8 cellular contexts compared by ENCODE assay signal in genomic region chr3:48439820-48440589, GRCh38. TPM values are rescaled to one million over a fixed set of nuclear protein-coding genes. Genes with fewer than 3 reads are reported as not detected.
DNase-seq lines count a peak whose midpoint lies in the region; ATAC-seq and TF ChIP-seq lines count a peak whose summit lies in the region.

TSS of gene CCDC51 (minus strand) at chr3:48440119. CDS start at chr3:48435128, 4,991 bp downstream.
TSS of gene TMA7 (plus strand) at chr3:48440257. CDS start at chr3:48440297, 40 bp downstream.

- H3K27me3 ChIP-seq in ovary (no peaks in the 10 kb centered on the region), thyroid gland (no peaks in the 10 kb centered on the region)

- peak within 1 kb of the TSS; percentile 93 for H3K27ac Mint-ChIP-seq in activated naive CD8-positive, alpha-beta T cell treated with anti-CD3 and anti-CD28 coated beads, Interleukin-2, amount 50 U/mL, for 24 hours

- no peaks in the 10 kb centered on the region for H3K36me3 ChIP-seq in ovary
- peaks cover 4 to 6% of the 10 kb centered on the region in 2 donors for H3K36me3 ChIP-seq in thyroid gland

- H3K4me3 ChIP-seq in ovary (peak within 1 kb of the TSS; percentile 79), thyroid gland (replicated peaks in 1 of 3) (peak within 1 kb of the TSS; percentile 72 to 91 (median 84))

- no peaks in the 10 kb centered on the region for H3K27me3 Mint-ChIP-seq in activated naive CD8-positive, alpha-beta T cell treated with anti-CD3 and anti-CD28 coated beads, Interleukin-2, amount 50 U/mL, for 24 hours

- H3K36me3 Mint-ChIP-seq in activated naive CD8-positive, alpha-beta T cell treated with anti-CD3 and anti-CD28 coated beads, Interleukin-2, amount 50 U/mL, for 24 hours (ENCODE audit: low read depth), result peaks cover 47% of the 10 kb centered on the region

- TF ChIP-seq CTCF in GM12874 (IDR thresholded peaks at IDR 0.05; ENCODE audit: insufficient read depth, low read depth, low read length) (peak; percentile 19; the same call in 1 of the 2 replicates), ovary (IDR thresholded peaks at IDR 0.05) (peak in 1 of 3 donors; percentile 13), thyroid gland (IDR thresholded peaks at IDR 0.05) (no peak)

- H3K9me3 Mint-ChIP-seq in activated naive CD8-positive, alpha-beta T cell treated with anti-CD3 and anti-CD28 coated beads, Interleukin-2, amount 50 U/mL, for 24 hours, result no peaks in the 10 kb centered on the region

- H3K4me3 Mint-ChIP-seq in activated naive CD8-positive, alpha-beta T cell treated with anti-CD3 and anti-CD28 coated beads, Interleukin-2, amount 50 U/mL, for 24 hours, result peak within 1 kb of the TSS; percentile 98

- DNase-seq in NCI-H1417 treated with DMSO at 0.1 percent for 48 hours (lab: John Stamatoyannopoulos, UW) (peak; percentile 77), SW480 (ENCODE audit: low spot score) (peak; percentile 98), Right ventricle myocardium inferior (ENCODE audit: missing footprints) (peak; percentile 99), ovary (peak; percentile 97 to 99 (median 98)), thyroid gland (peak; percentile 99 to 100)
- DNase-seq in activated naive CD8-positive, alpha-beta T cell treated with anti-CD3 and anti-CD28 coated beads, Interleukin-2, amount 50 U/mL, for 24 hours, result peak; percentile 98

- peaks cover 33% of the 10 kb centered on the region for H3K4me1 Mint-ChIP-seq in activated naive CD8-positive, alpha-beta T cell treated with anti-CD3 and anti-CD28 coated beads, Interleukin-2, amount 50 U/mL, for 24 hours

- WGBS in ovary, 3 donors, result 0 to 1% (median 0%) methylated on average over 54 of the region's 54 CpGs
- 0 to 1% methylated on average over 50 to 53 of the region's 54 CpGs for WGBS in thyroid gland, 2 donors

- H3K9me3 ChIP-seq in ovary (no peaks in the 10 kb centered on the region), thyroid gland (no peaks in the 10 kb centered on the region)

- intact Hi-C loops in Right ventricle myocardium inferior (cut with DNase I) (no loop called here), ovary (cut with DNase I) (loop anchor here in 3 of 4 donors (5.0 to 10.0 kb wide), 5 partner anchors 38 to 245 kb away; no protein-coding TSS in a partner anchor), thyroid gland (cut with DNase I) (loop anchor here (5.0 to 10.0 kb wide), 2 partner anchors 165 to 248 kb away; no protein-coding TSS in a partner anchor)

- TF ChIP-seq POLR2A in ovary (IDR thresholded peaks at IDR 0.05), result peak; percentile 98
- peak; percentile 37 to 92 for TF ChIP-seq POLR2A in thyroid gland (IDR thresholded peaks at IDR 0.05)

- H3K4me1 ChIP-seq in ovary (ENCODE audit: insufficient read depth) (no peaks in the 10 kb centered on the region), thyroid gland (peaks cover 22 to 26% of the 10 kb centered on the region in 2 donors)

- peak; percentile 94 for ATAC-seq in HG02763 (IDR thresholded peaks at IDR 0.05; ENCODE audit: unreplicated experiment)
- ATAC-seq in activated naive CD8-positive, alpha-beta T cell treated with anti-CD3 and anti-CD28 coated beads, Interleukin-2, amount 50 U/mL, for 24 hours, result peak; percentile 98
- ATAC-seq in Right ventricle myocardium inferior, result peak; percentile 99

- H3K27ac ChIP-seq in ovary (peak within 1 kb of the TSS; percentile 44 to 78), thyroid gland (peak within 1 kb of the TSS; percentile 72 to 89 (median 84))

- TF ChIP-seq EP300 in ovary (IDR thresholded peaks at IDR 0.05), result no peak

RNA-seq across cellular contexts. Expression of gene CCDC51, which starts in this region (rescaled TPM):
- 13.3 TPM for total RNA-seq in Right ventricle myocardium inferior
- 1 to 10 TPM; 6.3 to 8.5 (median 7.5) TPM for total RNA-seq in ovary
- polyA plus RNA-seq in ovary, result 1 to 10 TPM; 9.1 to 9.9 TPM
- total RNA-seq in thyroid gland, result 10 to 100 TPM in 3 of 4 donors, 1 to 10 TPM in 1; 8.6 to 17.0 (median 15.0) TPM

RNA-seq across cellular contexts. Expression of gene TMA7, which starts in this region (rescaled TPM):
- 251 TPM for total RNA-seq in Right ventricle myocardium inferior
- 100 to 1,000 TPM; 138 to 318 (median 199) TPM for total RNA-seq in ovary
- polyA plus RNA-seq in ovary, result 100 to 1,000 TPM; 350 to 380 TPM
- 100 to 1,000 TPM; 133 to 413 (median 301) TPM for total RNA-seq in thyroid gland

Comparison
In these comparisons a context has a peak if more than half of its experiments do, and no peak if none do; other contexts are left out.
1. Peak in every context shown above with its lines: DNase-seq, ATAC-seq, H3K4me3 ChIP-seq and H3K27ac ChIP-seq.